17 cellular contexts compared by ENCODE assay signal in genomic region chr4:147370473-147370872, GRCh38.
A peak's percentile ranks its signal among the peaks of the same experiment; 100 is the strongest.
DNase-seq lines count a peak whose midpoint lies in the region; ATAC-seq, FAIRE-seq and TF ChIP-seq lines count a peak whose summit lies in the region.
"Had no signal": no experiment of that assay in that cellular context is flagged by ENCODE, and none has a peak within 500 bp of the region (broad histone marks: within the 10 kb centered on the region; RNA-seq: fewer than 3 reads in every experiment).

No MANE protein-coding gene starts in this region.

- no peaks in the 10 kb centered on the region for H3K27me3 ChIP-seq in brain microvascular endothelial cell (replicated peaks)
- H3K27me3 ChIP-seq in CD8-positive, alpha-beta T cell (ENCODE audit: insufficient read depth, low read length), result no peaks in the 10 kb centered on the region
- H3K27me3 ChIP-seq: BLaER1 treated with 17β-estradiol and CSF1 and Interleukin-3, amounts not matched to agents 10 nM and 100 nM; cardiac muscle cell; right atrium auricular region had no signal

- in situ Hi-C loops in brain microvascular endothelial cell (cut with HindIII; ENCODE audit: low pct_ligation_motif_present, low sequenced_read_pairs), result no loop called here

- no peaks in the 10 kb centered on the region for H3K36me3 Mint-ChIP-seq in type B pancreatic cell
- no peaks in the 10 kb centered on the region for H3K36me3 Mint-ChIP-seq in CD8-positive, alpha-beta T cell
- H3K36me3 Mint-ChIP-seq: natural killer cell treated with Interleukin-12 subunit alpha and Interleukin-12 subunit beta and Interleukin-15 and Interleukin-18, amount 100 ng/mL, for 72 hours had no signal

- intact Hi-C loops in CD8-positive, alpha-beta T cell (cut with DNase I, micrococcal nuclease), result no loop called here

- no peak overlapping the region for H3K4me3 Mint-ChIP-seq in type B pancreatic cell
- no peak overlapping the region for H3K4me3 Mint-ChIP-seq in CD8-positive, alpha-beta T cell
- H3K4me3 Mint-ChIP-seq: natural killer cell treated with Interleukin-12 subunit alpha and Interleukin-12 subunit beta and Interleukin-15 and Interleukin-18, amount 100 ng/mL, for 72 hours had no signal

- TF ChIP-seq POLR2A in GM12892 (IDR thresholded peaks at IDR 0.05; ENCODE audit: low read depth, low read length), result no peak

- no peaks in the 10 kb centered on the region for H3K27me3 Mint-ChIP-seq in type B pancreatic cell
- no peaks in the 10 kb centered on the region for H3K27me3 Mint-ChIP-seq in CD8-positive, alpha-beta T cell (ENCODE audit: low read depth)
- H3K27me3 Mint-ChIP-seq: natural killer cell treated with Interleukin-12 subunit alpha and Interleukin-12 subunit beta and Interleukin-15 and Interleukin-18, amount 100 ng/mL, for 72 hours had no signal

- no peaks in the 10 kb centered on the region for H3K9me3 ChIP-seq in CD8-positive, alpha-beta T cell (ENCODE audit: low read length)
- H3K9me3 ChIP-seq: BLaER1 treated with 17β-estradiol and CSF1 and Interleukin-3, amounts not matched to agents 10 nM and 100 nM; right atrium auricular region had no signal

- peak; percentile 89 for DNase-seq in HT1080 (ENCODE audit: low read depth)
- DNase-seq in brain microvascular endothelial cell, result peak; percentile 72
- peak; percentile 42 for DNase-seq in kidney glomerular epithelial cell (lab: John Stamatoyannopoulos, UW)
- DNase-seq in type B pancreatic cell (ENCODE audit: extremely low spot score, unreplicated experiment), result no peak
- DNase-seq in CD8-positive, alpha-beta T cell, result no peak
- no peak for DNase-seq in GM12892 (ENCODE audit: insufficient read length)
- no peak for DNase-seq in SHP77 (lab: John Stamatoyannopoulos, UW)
- DNase-seq: activated CD8-positive, alpha-beta memory T cell treated with anti-CD3 and anti-CD28 coated beads, Interleukin-2, amount 50 U/mL, for 48 hours; activated naive CD4-positive, alpha-beta T cell treated with Interleukin-2 at 50 U/mL for 16 hours; effector memory CD4-positive, alpha-beta T cell; Right ventricle myocardium superior; stimulated activated CD4-positive, alpha-beta T cell treated with anti-CD3 and anti-CD28 coated beads, Interleukin-2, amount 100 ng/mL, for 24 hours had no signal

- H3K27ac Mint-ChIP-seq in type B pancreatic cell, result peak overlapping the region; percentile 50
- no peak overlapping the region for H3K27ac Mint-ChIP-seq in CD8-positive, alpha-beta T cell
- H3K27ac Mint-ChIP-seq: natural killer cell treated with Interleukin-12 subunit alpha and Interleukin-12 subunit beta and Interleukin-15 and Interleukin-18, amount 100 ng/mL, for 72 hours had no signal

- TF ChIP-seq CTCF in brain microvascular endothelial cell (IDR thresholded peaks at IDR 0.05; ENCODE audit: low read depth, low read length, missing control alignments) (no peak), type B pancreatic cell (conservative IDR thresholded peaks at IDR 0.05) (no peak)
- no peak for TF ChIP-seq CTCF in CD8-positive, alpha-beta T cell (IDR thresholded peaks at IDR 0.05)

- no peak overlapping the region for H3K4me3 ChIP-seq in brain microvascular endothelial cell (ENCODE audit: low read depth, low read length)
- no peak overlapping the region for H3K4me3 ChIP-seq in CD8-positive, alpha-beta T cell (ENCODE audit: low read depth, low read length)
- H3K4me3 ChIP-seq: BLaER1 treated with 17β-estradiol and CSF1 and Interleukin-3, amounts not matched to agents 10 nM and 100 nM; cardiac muscle cell; right atrium auricular region had no signal

- H3K36me3 ChIP-seq in brain microvascular endothelial cell (replicated peaks), result no peaks in the 10 kb centered on the region
- H3K36me3 ChIP-seq in CD8-positive, alpha-beta T cell (ENCODE audit: insufficient read depth, low read length), result no peaks in the 10 kb centered on the region
- H3K36me3 ChIP-seq: BLaER1 treated with 17β-estradiol and CSF1 and Interleukin-3, amounts not matched to agents 10 nM and 100 nM; cardiac muscle cell; right atrium auricular region had no signal

- CTCF ChIA-PET in CD8-positive, alpha-beta T cell (lab: Charles Lee), result no interaction called here

- H3K4me1 ChIP-seq in CD8-positive, alpha-beta T cell (ENCODE audit: insufficient read depth, low read length), result no peaks in the 10 kb centered on the region
- H3K4me1 ChIP-seq: right atrium auricular region had no signal

- H3K9me3 Mint-ChIP-seq in type B pancreatic cell, result peaks cover 10% of the 10 kb centered on the region
- no peaks in the 10 kb centered on the region for H3K9me3 Mint-ChIP-seq in CD8-positive, alpha-beta T cell

- H3K27ac ChIP-seq in brain microvascular endothelial cell, result peak overlapping the region; percentile 88
- H3K27ac ChIP-seq in CD8-positive, alpha-beta T cell (ENCODE audit: low read depth, low read length), result no peak overlapping the region
- H3K27ac ChIP-seq: BLaER1 treated with 17β-estradiol and CSF1 and Interleukin-3, amounts not matched to agents 10 nM and 100 nM; cardiac muscle cell; right atrium auricular region had no signal

- FAIRE-seq in GM12892 (lab: Jason Lieb, UNC), result no peak
- FAIRE-seq: frontal cortex had no signal

- POLR2A ChIA-PET in CD8-positive, alpha-beta T cell (lab: Charles Lee), result no interaction called here

- peaks cover 11% of the 10 kb centered on the region for H3K4me1 Mint-ChIP-seq in type B pancreatic cell (ENCODE audit: unreplicated experiment)
- no peaks in the 10 kb centered on the region for H3K4me1 Mint-ChIP-seq in CD8-positive, alpha-beta T cell (ENCODE audit: low read depth)

- ATAC-seq in CD8-positive, alpha-beta T cell, result no peak
- ATAC-seq: natural killer cell treated with Interleukin-12 subunit alpha and Interleukin-12 subunit beta and Interleukin-15 and Interleukin-18, amount 100 ng/mL, for 72 hours had no signal

Comparison
In these comparisons a context has a peak if more than half of its experiments do, and no peak if none do; other contexts are left out.
1. DNase-seq: peak in HT1080 (single experiment), brain microvascular endothelial cell (single experiment) and kidney glomerular epithelial cell (single experiment); none in type B pancreatic cell (single experiment), CD8-positive, alpha-beta T cell (0 of 7), GM12892 (single experiment) and SHP77 (0 of 2).